8 cellular contexts compared by ENCODE assay signal in genomic region chr4:125283702-125284279, GRCh38. TPM values are rescaled to one million over a fixed set of nuclear protein-coding genes. Genes with fewer than 3 reads are reported as not detected.
DNase-seq lines count a peak whose midpoint lies in the region; TF ChIP-seq lines count a peak whose summit lies in the region.

No MANE protein-coding gene starts in this region.

- H3K36me3 ChIP-seq in GM23248 (ENCODE audit: low read depth), result no peaks in the 10 kb centered on the region
- H3K36me3 ChIP-seq in Peyer's patch, result no peaks in the 10 kb centered on the region

- H3K9me3 ChIP-seq in GM23248 (ENCODE audit: low read depth), result no peaks in the 10 kb centered on the region
- no peaks in the 10 kb centered on the region for H3K9me3 ChIP-seq in Peyer's patch

- no peaks in the 10 kb centered on the region for H3K4me1 ChIP-seq in GM23248 (ENCODE audit: insufficient read depth)
- no peaks in the 10 kb centered on the region for H3K4me1 ChIP-seq in Peyer's patch

- no peak overlapping the region for H3K9ac ChIP-seq in GM23248

- DNase-seq in EL, result peak; percentile 42
- DNase-seq in GM23248, result peak; percentile 54
- no peak for DNase-seq in Peyer's patch
- DNase-seq in fibroblast of the aortic adventitia (ENCODE audit: low read depth), result peak; percentile 64
- peak; percentile 70 for DNase-seq in superior temporal gyrus (ENCODE audit: extremely low spot score)
- DNase-seq in DMS79 treated with DMSO at 0.1 percent for 48 hours (lab: John Stamatoyannopoulos, UW), result no peak
- DNase-seq in activated gamma-delta T cell (lab: John Stamatoyannopoulos, UW), result no peak
- DNase-seq in activated CD4-positive, alpha-beta T cell treated with anti-CD3 and anti-CD28 coated beads, Interleukin-2, amount 50 U/mL, for 1 hour, result no peak

- H3F3A ChIP-seq in GM23248 (ENCODE audit: insufficient read depth), result no peaks in the 10 kb centered on the region

- no peak overlapping the region for H3K4me2 ChIP-seq in GM23248 (ENCODE audit: unreplicated experiment)

- H3K4me3 ChIP-seq in GM23248 (no peak overlapping the region), Peyer's patch (no peak overlapping the region), fibroblast of the aortic adventitia (ENCODE audit: low read depth, low read length) (no peak overlapping the region)

- H3K9me2 ChIP-seq in GM23248 (ENCODE audit: insufficient read depth), result no peaks in the 10 kb centered on the region

- TF ChIP-seq CTCF in Peyer's patch (IDR thresholded peaks at IDR 0.05), result peak in 5 of 6 experiments; percentile 28 to 56 (median 40)
- TF ChIP-seq CTCF in fibroblast of the aortic adventitia (IDR thresholded peaks at IDR 0.05; ENCODE audit: insufficient read depth, low read length), result peak; percentile 46

- H3K27me3 ChIP-seq in GM23248 (replicated peaks; ENCODE audit: insufficient read depth), result no peaks in the 10 kb centered on the region
- no peaks in the 10 kb centered on the region for H3K27me3 ChIP-seq in Peyer's patch

- 1 to 4% methylated on average over 4 of the region's 4 CpGs for WGBS in GM23248 (ENCODE audit: low coverage in 1 of 2, low lambda C conversion rate in 2 of 2, missing lambda C conversion rate in 2 of 2), 2 experiments

- H2AFZ ChIP-seq in GM23248, result peak overlapping the region; percentile 28; the same call in 1 of the 2 replicates

- TF ChIP-seq POLR2A in Peyer's patch (IDR thresholded peaks at IDR 0.05), result no peak

- H3K27ac ChIP-seq in GM23248 (no peak overlapping the region), Peyer's patch (no peak overlapping the region)

- H4K20me1 ChIP-seq in GM23248 (ENCODE audit: insufficient read depth), result no peaks in the 10 kb centered on the region

- in situ Hi-C loops in GM23248 (cut with MboI), result no loop called here

- H3K79me2 ChIP-seq in GM23248 (ENCODE audit: insufficient read depth), result no peaks in the 10 kb centered on the region

RNA-seq across cellular contexts. Expression of gene FAT4, which starts 31.0 kb away (rescaled TPM):
- 22.0 and 22.4 TPM in 2 replicates for total RNA-seq in GM23248 (2014; rRNA removed; shearing (Covaris generic))
- polyA plus RNA-seq in GM23248 (2016; fragmentation: Nextera tagmentation; extraction: Ambion mirVana), result 2.1 and 2.4 TPM in 2 replicates
- total RNA-seq in Peyer's patch (10 to 100 TPM in 1 of 4 donors, 1 to 10 TPM in 3; 1.4 to 11.6 (median 5.7) TPM), fibroblast of the aortic adventitia (ENCODE audit: low replicate concordance) (29.2 and 32.8 TPM in 2 replicates)

Comparison
In these comparisons a context has a peak if more than half of its experiments do, and no peak if none do; other contexts are left out.
1. DNase-seq: peak in EL (single experiment), GM23248 (single experiment), fibroblast of the aortic adventitia (single experiment) and superior temporal gyrus (single experiment); none in Peyer's patch (0 of 3), DMS79 treated with DMSO at 0.1 percent for 48 hours (single experiment), activated gamma-delta T cell (single experiment) and activated CD4-positive, alpha-beta T cell treated with anti-CD3 and anti-CD28 coated beads, Interleukin-2, amount 50 U/mL, for 1 hour (single experiment).